In genomic region chr14:76168531-76168930, GRCh38 we compare ENCODE assay signal across 24 cellular contexts. TPM values are rescaled to one million over a fixed set of nuclear protein-coding genes. Genes with fewer than 3 reads are reported as not detected.
DNase-seq lines count a peak whose midpoint lies in the region; ATAC-seq, FAIRE-seq and TF ChIP-seq lines count a peak whose summit lies in the region.
"Had no signal": no experiment of that assay in that cellular context is flagged by ENCODE, and none has a peak within 500 bp of the region (broad histone marks: within the 10 kb centered on the region; RNA-seq: fewer than 3 reads in every experiment).

No MANE protein-coding gene starts in this region.

- no peak for TF ChIP-seq EP300 in H1 (IDR thresholded peaks at IDR 0.05; ENCODE audit: borderline replicate concordance in 1 of 2, low read depth in 2 of 2, low read length in 2 of 2)

- no TSS peak for BruUV-seq in Caco-2 (replicated peaks; lab: Mats Ljungman, UMichigan)

- intact Hi-C loops in Caco-2 (cut with micrococcal nuclease; ENCODE audit: unreplicated experiment), result no loop called here

- H3K18ac ChIP-seq in H1 (ENCODE audit: extremely low read depth, low read length), result no peak overlapping the region

- no peak overlapping the region for H3K4me3 Mint-ChIP-seq in stimulated activated effector memory CD8-positive, alpha-beta T cell treated with anti-CD3 and anti-CD28 coated beads, Interleukin-12 subunit alpha, Interleukin-12 subunit beta, amount 100 ng/mL, for 72 hours
- no peak overlapping the region for H3K4me3 Mint-ChIP-seq in Caco-2 (ENCODE audit: unreplicated experiment)
- H3K4me3 Mint-ChIP-seq: activated CD4-positive, alpha-beta memory T cell treated with anti-CD3 and anti-CD28 coated beads for 36 hours; dendritic cell treated with granulocyte-macrophage colony-stimulating factor and Interleukin-4, amounts not matched to agents 40 ng/mL and 50 ng/mL, for 4 days; naive thymus-derived CD8-positive, alpha-beta T cell; WTC11 had no signal

- no peak overlapping the region for H3K23ac ChIP-seq in H1 (ENCODE audit: insufficient read length)

- no peak overlapping the region for H2BK15ac ChIP-seq in H1 (ENCODE audit: low read length)

- H3K27ac ChIP-seq in H1 (ENCODE audit: low read depth, low read length), result no peak overlapping the region
- H3K27ac ChIP-seq: A549, BLaER1, cardiac muscle cell, gastroesophageal sphincter, ovary, PC-9 had no signal

- no peak overlapping the region for H3K14ac ChIP-seq in H1 (ENCODE audit: insufficient read length)

- no peaks in the 10 kb centered on the region for H3K23me2 ChIP-seq in H1 (ENCODE audit: low read depth, low read length)

- DNase-seq in NCI-H510A treated with DMSO at 0.1 percent for 48 hours (lab: John Stamatoyannopoulos, UW) (peak; percentile 23), NCI-H510A (lab: John Stamatoyannopoulos, UW) (no peak), NCI-H2029 (lab: John Stamatoyannopoulos, UW) (peak; percentile 22), H1 (ENCODE audit: low read depth in 1 of 2, low spot score in 2 of 2) (no peak), NCI-H146 (lab: John Stamatoyannopoulos, UW) (no peak), Caco-2 (no peak), pons (ENCODE audit: low spot score) (no peak)
- DNase-seq in stimulated activated effector memory CD8-positive, alpha-beta T cell treated with anti-CD3 and anti-CD28 coated beads, Interleukin-12 subunit alpha, Interleukin-12 subunit beta, amount 100 ng/mL, for 72 hours (ENCODE audit: low spot score in 2 of 2), result no peak
- DNase-seq: activated CD4-positive, alpha-beta memory T cell treated with anti-CD3 and anti-CD28 coated beads for 36 hours; activated gamma-delta T cell treated with Interleukin-2 at 50 U/mL for 16 hours; amniotic stem cell; H7; Kasumi-1; left colon; naive thymus-derived CD8-positive, alpha-beta T cell; NCI-H1105; ovary; PC-9 had no signal

- TF ChIP-seq CTCF in H1 (IDR thresholded peaks at IDR 0.05; ENCODE audit: control extremely low read depth in 1 of 3, insufficient read depth in 1 of 3, low read depth in 1 of 3, low read length in 3 of 3) (no peak), Caco-2 (IDR thresholded peaks at IDR 0.05; ENCODE audit: insufficient read depth in 1 of 2, low read depth in 1 of 2, low read length in 1 of 2, severe bottlenecking in 1 of 2, unreplicated experiment in 1 of 2) (no peak)

- peaks cover 1 to 7% of the 10 kb centered on the region in 2 experiments for H4K20me1 ChIP-seq in H1 (replicated peaks in 1 of 2; ENCODE audit: control insufficient read depth in 1 of 2, insufficient read depth in 2 of 2, low read length in 2 of 2)

- H3K4me2 ChIP-seq in H1 (ENCODE audit: insufficient read depth in 1 of 2, low read depth in 2 of 2, low read length in 2 of 2), result no peak overlapping the region
- H3K4me2 ChIP-seq: A549, BLaER1, PC-9 had no signal

- H4K91ac ChIP-seq in H1 (replicated peaks; ENCODE audit: insufficient read length, low read length), result no peak overlapping the region

- H2BK5ac ChIP-seq in H1 (ENCODE audit: low read depth, low read length), result no peak overlapping the region

- peak; percentile 19 for FAIRE-seq in H1 (lab: Jason Lieb, UNC)
- FAIRE-seq: A549 had no signal

- no peak overlapping the region for H2AFZ ChIP-seq in H1 (ENCODE audit: low read length)
- H2AFZ ChIP-seq: PC-9 had no signal

- no peak overlapping the region for H2BK20ac ChIP-seq in H1 (ENCODE audit: low read length)

- TF ChIP-seq POLR2A in H1 (IDR thresholded peaks at IDR 0.05; ENCODE audit: control extremely low read depth in 1 of 2, low read depth in 2 of 2, low read length in 2 of 2), result no peak

- no peak overlapping the region for H3K56ac ChIP-seq in H1 (replicated peaks; ENCODE audit: insufficient read length, low read depth, low read length)

- no peak overlapping the region for H3K4me3 ChIP-seq in H1 (ENCODE audit: extremely low read depth in 1 of 4, insufficient read depth in 2 of 4, low read depth in 3 of 4, low read length in 4 of 4)
- no peak overlapping the region for H3K4me3 ChIP-seq in Caco-2 (ENCODE audit: low read depth, low read length)
- H3K4me3 ChIP-seq: A549, BLaER1, cardiac muscle cell, gastroesophageal sphincter, ovary, PC-9 had no signal

- peaks cover 27% of the 10 kb centered on the region for H3K4me1 Mint-ChIP-seq in stimulated activated effector memory CD8-positive, alpha-beta T cell treated with anti-CD3 and anti-CD28 coated beads, Interleukin-12 subunit alpha, Interleukin-12 subunit beta, amount 100 ng/mL, for 72 hours
- H3K4me1 Mint-ChIP-seq in Caco-2 (ENCODE audit: low read depth, unreplicated experiment), result no peaks in the 10 kb centered on the region
- H3K4me1 Mint-ChIP-seq: WTC11 had no signal

- H3K9me3 ChIP-seq in H1 (ENCODE audit: insufficient read depth in 2 of 2, low read depth in 1 of 2, low read length in 1 of 2) (no peaks in the 10 kb centered on the region), Caco-2 (no peaks in the 10 kb centered on the region)
- H3K9me3 ChIP-seq: A549, BLaER1, gastroesophageal sphincter, ovary had no signal

- H3K9ac ChIP-seq in H1 (replicated peaks in 1 of 4; ENCODE audit: extremely low read depth in 1 of 4, low read depth in 3 of 4, low read length in 3 of 4), result no peak overlapping the region
- H3K9ac ChIP-seq: BLaER1 had no signal

- H3K27me3 ChIP-seq in H1 (replicated peaks in 1 of 4; ENCODE audit: control insufficient read depth in 3 of 4, extremely low read depth in 1 of 4, insufficient read depth in 3 of 4, low read length in 3 of 4), result peaks cover 0 to 1% (median 0%) of the 10 kb centered on the region in 4 experiments; a peak in 1 of 7 replicates
- no peaks in the 10 kb centered on the region for H3K27me3 ChIP-seq in Caco-2 (replicated peaks; ENCODE audit: control insufficient read depth, insufficient read depth, low read length)
- H3K27me3 ChIP-seq: BLaER1, cardiac muscle cell, gastroesophageal sphincter, ovary had no signal

- H3K36me3 Mint-ChIP-seq in stimulated activated effector memory CD8-positive, alpha-beta T cell treated with anti-CD3 and anti-CD28 coated beads, Interleukin-12 subunit alpha, Interleukin-12 subunit beta, amount 100 ng/mL, for 72 hours, result peaks cover 86% of the 10 kb centered on the region
- peaks cover 13% of the 10 kb centered on the region for H3K36me3 Mint-ChIP-seq in Caco-2 (ENCODE audit: insufficient read depth, unreplicated experiment)

- H2AK5ac ChIP-seq in H1 (ENCODE audit: low read depth, low read length), result no peak overlapping the region

- 91% methylated on average over 3 of the region's 3 CpGs; no CpG with 5 or more reads in 1 of the 2 experiments for WGBS in H1 (ENCODE audit: extremely low coverage in 1 of 2, insufficient coverage in 1 of 2, insufficient read length in 1 of 2, insufficient replicate concordance in 2 of 2, low coverage in 1 of 2, low lambda C conversion rate in 2 of 2, missing lambda C conversion rate in 1 of 2), 2 experiments

- no peaks in the 10 kb centered on the region for H3K27me3 Mint-ChIP-seq in Caco-2 (ENCODE audit: insufficient read depth, unreplicated experiment)
- H3K27me3 Mint-ChIP-seq: activated CD4-positive, alpha-beta memory T cell treated with anti-CD3 and anti-CD28 coated beads for 36 hours; dendritic cell treated with granulocyte-macrophage colony-stimulating factor and Interleukin-4, amounts not matched to agents 40 ng/mL and 50 ng/mL, for 4 days; naive thymus-derived CD8-positive, alpha-beta T cell had no signal

- ATAC-seq in stimulated activated effector memory CD8-positive, alpha-beta T cell treated with anti-CD3 and anti-CD28 coated beads, Interleukin-12 subunit alpha, Interleukin-12 subunit beta, amount 100 ng/mL, for 72 hours, result no peak
- ATAC-seq: gastroesophageal sphincter; left colon; naive thymus-derived CD8-positive, alpha-beta T cell; WTC11 had no signal

- CTCF ChIA-PET in H1 (lab: Charles Lee; ENCODE audit: partially characterized antibody), result no interaction called here
- CTCF ChIA-PET in Caco-2 (lab: Charles Lee), result no interaction called here

- H2BK120ac ChIP-seq in H1 (replicated peaks; ENCODE audit: low read depth, low read length), result no peak overlapping the region

- H4K8ac ChIP-seq in H1 (ENCODE audit: extremely low read depth, insufficient read depth, low read length), result no peak overlapping the region

- no peak overlapping the region for H3K4ac ChIP-seq in H1 (replicated peaks; ENCODE audit: insufficient read length, low read depth, low read length)

- POLR2A ChIA-PET in H1 (lab: Charles Lee; ENCODE audit: partially characterized antibody) (no interaction called here), Caco-2 (lab: Charles Lee) (no interaction called here)

- H3K79me2 ChIP-seq in H1 (ENCODE audit: control insufficient read depth in 1 of 2, insufficient read depth in 2 of 2, low read length in 2 of 2), result peaks cover 0 to 66% of the 10 kb centered on the region in 2 experiments; a peak in 3 of 4 replicates

- H3K27ac Mint-ChIP-seq in stimulated activated effector memory CD8-positive, alpha-beta T cell treated with anti-CD3 and anti-CD28 coated beads, Interleukin-12 subunit alpha, Interleukin-12 subunit beta, amount 100 ng/mL, for 72 hours, result peak overlapping the region; percentile 43
- H3K27ac Mint-ChIP-seq in Caco-2 (ENCODE audit: unreplicated experiment), result no peak overlapping the region
- H3K27ac Mint-ChIP-seq: activated CD4-positive, alpha-beta memory T cell treated with anti-CD3 and anti-CD28 coated beads for 36 hours; dendritic cell treated with granulocyte-macrophage colony-stimulating factor and Interleukin-4, amounts not matched to agents 40 ng/mL and 50 ng/mL, for 4 days; WTC11 had no signal

- H3K79me1 ChIP-seq in H1 (ENCODE audit: low read depth, low read length), result peaks cover 4% of the 10 kb centered on the region

- no peak overlapping the region for H2BK12ac ChIP-seq in H1 (ENCODE audit: low read depth, low read length)

- H4K5ac ChIP-seq in H1 (ENCODE audit: insufficient read length, low read depth, low read length), result no peak overlapping the region

- H3K9me3 Mint-ChIP-seq in stimulated activated effector memory CD8-positive, alpha-beta T cell treated with anti-CD3 and anti-CD28 coated beads, Interleukin-12 subunit alpha, Interleukin-12 subunit beta, amount 100 ng/mL, for 72 hours, result no peaks in the 10 kb centered on the region
- no peaks in the 10 kb centered on the region for H3K9me3 Mint-ChIP-seq in Caco-2 (ENCODE audit: unreplicated experiment)
- H3K9me3 Mint-ChIP-seq: dendritic cell treated with granulocyte-macrophage colony-stimulating factor and Interleukin-4, amounts not matched to agents 40 ng/mL and 50 ng/mL, for 4 days; naive thymus-derived CD8-positive, alpha-beta T cell; WTC11 had no signal

- no peak for TF ChIP-seq RAD21 in H1 (IDR thresholded peaks at IDR 0.05 in 1 of 2, conservative IDR thresholded peaks at IDR 0.05 in 1 of 2; ENCODE audit: low read depth in 2 of 2, low read length in 2 of 2)

- H3K36me3 ChIP-seq in H1 (ENCODE audit: control insufficient read depth in 2 of 4, insufficient read depth in 4 of 4, low read length in 3 of 4) (peaks cover 2 to 47% (median 23%) of the 10 kb centered on the region in 4 experiments; a peak in 7 of 8 replicates), Caco-2 (ENCODE audit: control insufficient read depth, insufficient read depth, low read length) (peaks cover 2% of the 10 kb centered on the region; the same call in 1 of the 2 replicates)
- H3K36me3 ChIP-seq: ovary had no signal

- H3K4me1 ChIP-seq in H1 (replicated peaks in 1 of 4; ENCODE audit: control insufficient read depth in 3 of 4, insufficient read depth in 4 of 4, low read length in 3 of 4) (no peaks in the 10 kb centered on the region; a peak in 1 of 7 replicates), Caco-2 (no peaks in the 10 kb centered on the region)
- H3K4me1 ChIP-seq: BLaER1 had no signal

RNA-seq across cellular contexts. Expression of gene GPATCH2L, which starts 16.8 kb away (rescaled TPM):
- 54.9 and 56.1 TPM in 2 replicates for total RNA-seq in H1 (2021; fragmentation: NEBNext Ultra II Directional; extraction: Animal tissue kit (Norgen Biotek cat#: 25700))
- polyA plus RNA-seq in H1 (2011; rRNA removed), result 26.0 and 36.9 TPM in 2 replicates
- polyA plus RNA-seq in H1 (2011; cell fraction: cytosol; rRNA removed), result 42.9 TPM
- polyA plus RNA-seq in H1 (2011; cell fraction: nucleus; rRNA removed), result 58.6 TPM
- 25.5 to 35.7 TPM (median 30.8 TPM) in 4 replicates for polyA plus RNA-seq in H1 (2012, experiment 1 of 2)
- 2.3 TPM for polyA plus RNA-seq in H1 (2012, experiment 2 of 2)
- polyA plus RNA-seq in H1 (2013, experiment 1 of 2), result 19.0 TPM
- polyA plus RNA-seq in H1 (2013, experiment 2 of 2), result 18.2 TPM
- 96.6 and 98.9 TPM in 2 replicates for polyA minus RNA-seq in H1 (2011; rRNA and poly(A)+ RNA removed)
- 32.0 TPM for polyA minus RNA-seq in H1 (2011; cell fraction: cytosol; rRNA and poly(A)+ RNA removed)
- polyA minus RNA-seq in H1 (2011; cell fraction: nucleus; rRNA and poly(A)+ RNA removed), result 106 TPM
- total RNA-seq in Caco-2 (2022), result 38.0 and 41.6 TPM in 2 replicates

Comparison
In these comparisons a context has a peak if more than half of its experiments do, and no peak if none do; other contexts are left out.
1. DNase-seq: peak in NCI-H510A treated with DMSO at 0.1 percent for 48 hours (single experiment) and NCI-H2029 (single experiment); none in NCI-H510A (single experiment), H1 (0 of 2), stimulated activated effector memory CD8-positive, alpha-beta T cell treated with anti-CD3 and anti-CD28 coated beads, Interleukin-12 subunit alpha, Interleukin-12 subunit beta, amount 100 ng/mL, for 72 hours (0 of 2), NCI-H146 (single experiment), Caco-2 (0 of 2) and pons (single experiment).